Comparison of ENCODE assay signal across 11 cellular contexts in the genomic region with DNA sequence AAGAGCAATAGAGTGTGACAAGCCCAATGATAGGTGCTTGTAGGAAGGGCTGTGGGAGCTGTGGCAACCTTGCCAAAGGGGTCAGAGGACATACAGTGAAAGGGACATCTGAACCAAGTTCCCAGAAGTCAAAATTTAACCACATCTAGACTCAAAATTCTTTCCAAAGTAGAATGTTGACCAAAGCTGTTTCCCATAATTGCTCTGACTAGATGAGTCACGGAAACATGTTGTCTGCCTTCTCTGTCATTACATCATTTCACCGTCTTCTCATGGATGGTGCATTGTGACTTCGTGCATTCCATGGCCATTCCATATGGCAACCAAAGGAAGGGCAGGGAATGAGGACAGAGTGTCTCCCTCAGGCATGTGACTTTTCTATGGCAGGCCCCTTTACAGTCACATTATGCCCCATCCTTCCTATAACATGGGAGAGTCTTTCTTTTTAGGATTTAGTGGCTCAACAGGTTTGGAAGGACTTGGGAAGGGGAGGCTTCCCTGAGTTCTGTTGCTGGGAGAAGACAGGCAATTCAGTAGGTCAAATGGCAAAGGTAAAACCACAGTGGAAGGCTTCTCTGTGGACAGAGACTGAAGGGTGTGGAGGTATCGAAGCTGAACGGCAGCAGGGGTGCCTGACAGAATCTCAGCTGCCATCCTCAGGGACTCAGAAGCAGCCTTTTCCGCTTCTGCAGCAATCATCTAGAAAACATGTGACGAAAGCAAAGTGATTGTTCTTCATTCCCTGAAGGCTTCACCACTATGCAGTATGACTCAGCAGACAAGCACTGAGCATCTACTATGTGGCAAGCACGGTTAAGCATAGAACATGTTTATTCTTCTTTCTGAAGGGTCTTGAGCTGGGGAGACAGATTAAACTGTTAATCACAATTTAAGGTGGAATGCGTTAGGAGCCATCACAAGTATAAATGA. TPM values are rescaled to one million over a fixed set of nuclear protein-coding genes. Genes with fewer than 3 reads are reported as not detected.
DNase-seq lines count a peak whose midpoint lies in the region; ATAC-seq and TF ChIP-seq lines count a peak whose summit lies in the region.
"Had no signal": no experiment of that assay in that cellular context is flagged by ENCODE, and none has a peak within 500 bp of the region (broad histone marks: within the 10 kb centered on the region; RNA-seq: fewer than 3 reads in every experiment).

No MANE protein-coding gene starts in this region.

- no peak overlapping the region for H3K27ac Mint-ChIP-seq in activated T-helper 1 cell treated with anti-CD3 and anti-CD28 coated beads, Interleukin-12 subunit alpha, Interleukin-12 subunit beta, Interleukin-2, Interleukin-4 antibody, amounts not matched to agents 30 ng/mL and 10 ng/mL and 1 ng/mL, durations not matched to agents 14 hours and 24 hours and 36 hours

- peak; percentile 48 for DNase-seq in AG08395 (ENCODE audit: low spot score)
- DNase-seq in NOMO-1 treated with DMSO at 0.1 percent for 48 hours (lab: John Stamatoyannopoulos, UW; ENCODE audit: unreplicated experiment): peak; percentile 90
- DNase-seq in epithelial cell of prostate (ENCODE audit: low read depth, low spot score): peak; percentile 3
- DNase-seq in NCI-H748 treated with DMSO at 0.1 percent for 48 hours (lab: John Stamatoyannopoulos, UW): no peak
- no peak for DNase-seq in activated T-helper 1 cell treated with anti-CD3 and anti-CD28 coated beads, Interleukin-12 subunit alpha, Interleukin-12 subunit beta, Interleukin-2, Interleukin-4 antibody, amounts not matched to agents 30 ng/mL and 10 ng/mL and 1 ng/mL, durations not matched to agents 14 hours and 24 hours and 36 hours (ENCODE audit: low spot score)
- DNase-seq: erythroblast had no signal

- no peaks in the 10 kb centered on the region for H3K36me3 Mint-ChIP-seq in activated T-helper 1 cell treated with anti-CD3 and anti-CD28 coated beads, Interleukin-12 subunit alpha, Interleukin-12 subunit beta, Interleukin-2, Interleukin-4 antibody, amounts not matched to agents 30 ng/mL and 10 ng/mL and 1 ng/mL, durations not matched to agents 14 hours and 24 hours and 36 hours (ENCODE audit: low read depth)

- TF ChIP-seq POLR2A in GM18505 (IDR thresholded peaks at IDR 0.05; ENCODE audit: borderline replicate concordance, extremely low read depth, insufficient read depth, insufficient read length): no peak

- H3K27ac ChIP-seq in epithelial cell of prostate: no peak overlapping the region
- H3K27ac ChIP-seq: parathyroid adenoma had no signal

- intact Hi-C loops in activated T-helper 1 cell treated with anti-CD3 and anti-CD28 coated beads, Interleukin-12 subunit alpha, Interleukin-12 subunit beta, Interleukin-2, Interleukin-4 antibody, amounts not matched to agents 30 ng/mL and 10 ng/mL and 1 ng/mL, durations not matched to agents 14 hours and 24 hours and 36 hours (cut with micrococcal nuclease): no loop called here

- H3K9me3 Mint-ChIP-seq in activated T-helper 1 cell treated with anti-CD3 and anti-CD28 coated beads, Interleukin-12 subunit alpha, Interleukin-12 subunit beta, Interleukin-2, Interleukin-4 antibody, amounts not matched to agents 30 ng/mL and 10 ng/mL and 1 ng/mL, durations not matched to agents 14 hours and 24 hours and 36 hours: no peaks in the 10 kb centered on the region

- ATAC-seq in GM21717 (IDR thresholded peaks at IDR 0.05; ENCODE audit: unreplicated experiment) (peak; percentile 68), HG03159 (IDR thresholded peaks at IDR 0.05; ENCODE audit: unreplicated experiment) (no peak), GM18505 (IDR thresholded peaks at IDR 0.05; ENCODE audit: unreplicated experiment) (no peak)

- no peaks in the 10 kb centered on the region for H3K4me1 Mint-ChIP-seq in activated T-helper 1 cell treated with anti-CD3 and anti-CD28 coated beads, Interleukin-12 subunit alpha, Interleukin-12 subunit beta, Interleukin-2, Interleukin-4 antibody, amounts not matched to agents 30 ng/mL and 10 ng/mL and 1 ng/mL, durations not matched to agents 14 hours and 24 hours and 36 hours (ENCODE audit: low read depth)

- no peaks in the 10 kb centered on the region for H3K27me3 Mint-ChIP-seq in activated T-helper 1 cell treated with anti-CD3 and anti-CD28 coated beads, Interleukin-12 subunit alpha, Interleukin-12 subunit beta, Interleukin-2, Interleukin-4 antibody, amounts not matched to agents 30 ng/mL and 10 ng/mL and 1 ng/mL, durations not matched to agents 14 hours and 24 hours and 36 hours (ENCODE audit: insufficient read depth)

- no peak overlapping the region for H3K4me3 Mint-ChIP-seq in activated T-helper 1 cell treated with anti-CD3 and anti-CD28 coated beads, Interleukin-12 subunit alpha, Interleukin-12 subunit beta, Interleukin-2, Interleukin-4 antibody, amounts not matched to agents 30 ng/mL and 10 ng/mL and 1 ng/mL, durations not matched to agents 14 hours and 24 hours and 36 hours

RNA-seq across cellular contexts. Expression of gene NPHS2, which starts 24.7 kb away (rescaled TPM):
- total RNA-seq in activated T-helper 1 cell treated with anti-CD3 and anti-CD28 coated beads, Interleukin-12 subunit alpha, Interleukin-12 subunit beta, Interleukin-2, Interleukin-4 antibody, amounts not matched to agents 30 ng/mL and 10 ng/mL and 1 ng/mL, durations not matched to agents 14 hours and 24 hours and 36 hours: not detected in 2 replicates
- total RNA-seq: activated CD8-positive, alpha-beta memory T cell treated with anti-CD3 and anti-CD28 coated beads for 36 hours had no signal

RNA-seq across cellular contexts. Expression of gene TDRD5, which starts 40.6 kb away (rescaled TPM):
- not detected in 2 replicates for total RNA-seq in activated T-helper 1 cell treated with anti-CD3 and anti-CD28 coated beads, Interleukin-12 subunit alpha, Interleukin-12 subunit beta, Interleukin-2, Interleukin-4 antibody, amounts not matched to agents 30 ng/mL and 10 ng/mL and 1 ng/mL, durations not matched to agents 14 hours and 24 hours and 36 hours
- total RNA-seq: activated CD8-positive, alpha-beta memory T cell treated with anti-CD3 and anti-CD28 coated beads for 36 hours had no signal

Comparison
In these comparisons a context has a peak if more than half of its experiments do, and no peak if none do; other contexts are left out.
1. DNase-seq: peak in AG08395 (single experiment), NOMO-1 treated with DMSO at 0.1 percent for 48 hours (single experiment) and epithelial cell of prostate (single experiment); none in NCI-H748 treated with DMSO at 0.1 percent for 48 hours (single experiment) and activated T-helper 1 cell treated with anti-CD3 and anti-CD28 coated beads, Interleukin-12 subunit alpha, Interleukin-12 subunit beta, Interleukin-2, Interleukin-4 antibody, amounts not matched to agents 30 ng/mL and 10 ng/mL and 1 ng/mL, durations not matched to agents 14 hours and 24 hours and 36 hours (single experiment).